Comparison of ENCODE assay signal across 12 cellular contexts in the genomic region with DNA sequence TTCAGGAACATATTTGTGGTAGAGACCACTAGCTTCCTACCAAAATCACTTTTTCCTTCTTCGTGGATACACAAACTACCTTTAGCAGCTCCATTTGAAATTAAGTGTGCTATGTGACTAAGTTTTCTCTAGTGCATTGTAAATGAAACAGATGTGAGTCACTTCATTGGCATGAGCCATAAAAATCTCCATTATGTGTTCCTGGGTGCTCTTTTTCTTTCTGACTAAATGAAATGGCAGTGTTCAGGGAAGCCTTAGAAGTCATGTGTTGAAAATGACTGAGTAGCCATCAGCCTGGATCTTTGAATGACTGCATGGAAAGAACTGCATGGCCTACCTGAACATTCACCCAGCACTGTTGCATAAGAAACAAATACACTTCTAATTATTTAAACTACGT.
DNase-seq lines count a peak whose midpoint lies in the region; ATAC-seq and TF ChIP-seq lines count a peak whose summit lies in the region.
"Had no signal": no experiment of that assay in that cellular context is flagged by ENCODE, and none has a peak within 500 bp of the region (broad histone marks: within the 10 kb centered on the region; RNA-seq: fewer than 3 reads in every experiment).

No MANE protein-coding gene starts in this region.

- peaks cover 8% of the 10 kb centered on the region for H3K36me3 Mint-ChIP-seq in activated naive CD8-positive, alpha-beta T cell treated with anti-CD3 and anti-CD28 coated beads, Interleukin-2, amount 50 U/mL, for 24 hours (ENCODE audit: low read depth)
- H3K36me3 Mint-ChIP-seq in activated naive CD8-positive, alpha-beta T cell treated with anti-CD3 and anti-CD28 coated beads for 36 hours = peaks cover 9% of the 10 kb centered on the region
- no peaks in the 10 kb centered on the region for H3K36me3 Mint-ChIP-seq in stimulated activated effector memory CD8-positive, alpha-beta T cell treated with anti-CD3 and anti-CD28 coated beads, Interleukin-12 subunit alpha, Interleukin-12 subunit beta, amount 100 ng/mL, for 72 hours

- H3K27ac ChIP-seq in SJCRH30 (peak overlapping the region; percentile 75), tibial nerve (no peak overlapping the region)
- H3K27ac ChIP-seq: C4-2B had no signal

- H3K4me3 ChIP-seq in SJCRH30 (no peak overlapping the region), fibroblast of the aortic adventitia (ENCODE audit: low read depth, low read length) (no peak overlapping the region), tibial nerve (no peak overlapping the region)

- no peak for TF ChIP-seq EP300 in tibial nerve (IDR thresholded peaks at IDR 0.05)

- H3K4me1 Mint-ChIP-seq in activated naive CD8-positive, alpha-beta T cell treated with anti-CD3 and anti-CD28 coated beads, Interleukin-2, amount 50 U/mL, for 24 hours = peaks cover 26% of the 10 kb centered on the region
- H3K4me1 Mint-ChIP-seq in activated naive CD8-positive, alpha-beta T cell treated with anti-CD3 and anti-CD28 coated beads for 36 hours = peaks cover 9% of the 10 kb centered on the region
- no peaks in the 10 kb centered on the region for H3K4me1 Mint-ChIP-seq in stimulated activated effector memory CD8-positive, alpha-beta T cell treated with anti-CD3 and anti-CD28 coated beads, Interleukin-12 subunit alpha, Interleukin-12 subunit beta, amount 100 ng/mL, for 72 hours

- H3K27me3 Mint-ChIP-seq in activated naive CD8-positive, alpha-beta T cell treated with anti-CD3 and anti-CD28 coated beads, Interleukin-2, amount 50 U/mL, for 24 hours = no peaks in the 10 kb centered on the region
- H3K27me3 Mint-ChIP-seq in activated naive CD8-positive, alpha-beta T cell treated with anti-CD3 and anti-CD28 coated beads for 36 hours = no peaks in the 10 kb centered on the region

- H3K4me3 Mint-ChIP-seq in activated naive CD8-positive, alpha-beta T cell treated with anti-CD3 and anti-CD28 coated beads, Interleukin-2, amount 50 U/mL, for 24 hours = no peak overlapping the region
- H3K4me3 Mint-ChIP-seq in activated naive CD8-positive, alpha-beta T cell treated with anti-CD3 and anti-CD28 coated beads for 36 hours = no peak overlapping the region
- no peak overlapping the region for H3K4me3 Mint-ChIP-seq in stimulated activated effector memory CD8-positive, alpha-beta T cell treated with anti-CD3 and anti-CD28 coated beads, Interleukin-12 subunit alpha, Interleukin-12 subunit beta, amount 100 ng/mL, for 72 hours

- H3K4me1 ChIP-seq in SJCRH30 = peaks cover 33% of the 10 kb centered on the region
- H3K4me1 ChIP-seq in tibial nerve = peaks cover 0 to 18% (median 0%) of the 10 kb centered on the region in 4 donors

- H3K27me3 ChIP-seq in SJCRH30 (no peaks in the 10 kb centered on the region), tibial nerve (no peaks in the 10 kb centered on the region)

- no peaks in the 10 kb centered on the region for H3K36me3 ChIP-seq in SJCRH30
- H3K36me3 ChIP-seq in tibial nerve = no peaks in the 10 kb centered on the region

- H3K9me3 ChIP-seq in SJCRH30 (replicated peaks) (no peaks in the 10 kb centered on the region), tibial nerve (peaks cover 0 to 3% (median 0%) of the 10 kb centered on the region in 4 donors)

- ATAC-seq in activated naive CD8-positive, alpha-beta T cell treated with anti-CD3 and anti-CD28 coated beads, Interleukin-2, amount 50 U/mL, for 24 hours = peak; percentile 85
- ATAC-seq in stimulated activated effector memory CD8-positive, alpha-beta T cell treated with anti-CD3 and anti-CD28 coated beads, Interleukin-12 subunit alpha, Interleukin-12 subunit beta, amount 100 ng/mL, for 72 hours = peak; percentile 55

- H3K27ac Mint-ChIP-seq in activated naive CD8-positive, alpha-beta T cell treated with anti-CD3 and anti-CD28 coated beads, Interleukin-2, amount 50 U/mL, for 24 hours = no peak overlapping the region
- no peak overlapping the region for H3K27ac Mint-ChIP-seq in activated naive CD8-positive, alpha-beta T cell treated with anti-CD3 and anti-CD28 coated beads for 36 hours
- H3K27ac Mint-ChIP-seq in stimulated activated effector memory CD8-positive, alpha-beta T cell treated with anti-CD3 and anti-CD28 coated beads, Interleukin-12 subunit alpha, Interleukin-12 subunit beta, amount 100 ng/mL, for 72 hours = no peak overlapping the region

- TF ChIP-seq POLR2A in tibial nerve (IDR thresholded peaks at IDR 0.05) = no peak

- TF ChIP-seq CTCF in fibroblast of the aortic adventitia (IDR thresholded peaks at IDR 0.05; ENCODE audit: insufficient read depth, low read length) (no peak), tibial nerve (IDR thresholded peaks at IDR 0.05) (no peak)

- peaks cover 7% of the 10 kb centered on the region for H3K9me3 Mint-ChIP-seq in activated naive CD8-positive, alpha-beta T cell treated with anti-CD3 and anti-CD28 coated beads, Interleukin-2, amount 50 U/mL, for 24 hours
- H3K9me3 Mint-ChIP-seq in activated naive CD8-positive, alpha-beta T cell treated with anti-CD3 and anti-CD28 coated beads for 36 hours = peaks cover 5% of the 10 kb centered on the region
- H3K9me3 Mint-ChIP-seq in stimulated activated effector memory CD8-positive, alpha-beta T cell treated with anti-CD3 and anti-CD28 coated beads, Interleukin-12 subunit alpha, Interleukin-12 subunit beta, amount 100 ng/mL, for 72 hours = no peaks in the 10 kb centered on the region

- WGBS in tibial nerve, 2 donors = 96 to 97% methylated on average over 2 of the region's 2 CpGs

- no peak for DNase-seq in activated naive CD8-positive, alpha-beta T cell treated with anti-CD3 and anti-CD28 coated beads, Interleukin-2, amount 50 U/mL, for 24 hours
- DNase-seq in activated naive CD8-positive, alpha-beta T cell treated with anti-CD3 and anti-CD28 coated beads for 36 hours = no peak
- DNase-seq in SJCRH30 = peak; percentile 8 to 39
- DNase-seq in fibroblast of the aortic adventitia (ENCODE audit: low read depth) = peak; percentile 82
- no peak for DNase-seq in stimulated activated effector memory CD8-positive, alpha-beta T cell treated with anti-CD3 and anti-CD28 coated beads, Interleukin-12 subunit alpha, Interleukin-12 subunit beta, amount 100 ng/mL, for 72 hours (ENCODE audit: low spot score in 2 of 2)
- no peak for DNase-seq in activated CD8-positive, alpha-beta memory T cell treated with anti-CD3 and anti-CD28 coated beads, Interleukin-2, amount 50 U/mL, for 4 hours
- no peak for DNase-seq in tibial nerve (ENCODE audit: low spot score in 2 of 2)
- no peak for DNase-seq in NCI-H82 treated with DMSO at 0.1 percent for 48 hours (lab: John Stamatoyannopoulos, UW; ENCODE audit: unreplicated experiment)
- DNase-seq: activated CD4-positive, alpha-beta T cell treated with anti-CD3 and anti-CD28 coated beads, Interleukin-2, amount 50 U/mL, for 4 hours; NCI-H1048; nucleus accumbens had no signal

Comparison
In these comparisons a context has a peak if more than half of its experiments do, and no peak if none do; other contexts are left out.
1. DNase-seq: peak in SJCRH30 (2 of 2) and fibroblast of the aortic adventitia (single experiment); none in activated naive CD8-positive, alpha-beta T cell treated with anti-CD3 and anti-CD28 coated beads, Interleukin-2, amount 50 U/mL, for 24 hours (single experiment), activated naive CD8-positive, alpha-beta T cell treated with anti-CD3 and anti-CD28 coated beads for 36 hours (single experiment), stimulated activated effector memory CD8-positive, alpha-beta T cell treated with anti-CD3 and anti-CD28 coated beads, Interleukin-12 subunit alpha, Interleukin-12 subunit beta, amount 100 ng/mL, for 72 hours (0 of 2), activated CD8-positive, alpha-beta memory T cell treated with anti-CD3 and anti-CD28 coated beads, Interleukin-2, amount 50 U/mL, for 4 hours (single experiment), tibial nerve (0 of 2) and NCI-H82 treated with DMSO at 0.1 percent for 48 hours (single experiment).